ENCODE assay signal across 13 cellular contexts in genomic region chr16:70682239-70683145, GRCh38. TPM values are rescaled to one million over a fixed set of nuclear protein-coding genes. Genes with fewer than 3 reads are reported as not detected.
A peak's percentile ranks its signal among the peaks of the same experiment; 100 is the strongest.
DNase-seq lines count a peak whose midpoint lies in the region; FAIRE-seq and TF ChIP-seq lines count a peak whose summit lies in the region.
"Had no signal": no experiment of that assay in that cellular context is flagged by ENCODE, and none has a peak within 500 bp of the region (broad histone marks: within the 10 kb centered on the region; RNA-seq: fewer than 3 reads in every experiment).

No MANE protein-coding gene starts in this region.

- H3K4me2 ChIP-seq in astrocyte (ENCODE audit: low read length) (peak overlapping the region; percentile 2), skeletal muscle satellite cell (ENCODE audit: low read length) (peak overlapping the region; percentile 100)

- peak; percentile 44 for DNase-seq in ELF-1 (ENCODE audit: low read depth, low spot score)
- DNase-seq in astrocyte (ENCODE audit: low read depth), result no peak
- DNase-seq in kidney, result peak; percentile 53
- DNase-seq in NCI-H526 treated with DMSO at 0.1 percent for 48 hours (lab: John Stamatoyannopoulos, UW), result no peak
- no peak for DNase-seq in activated CD8-positive, alpha-beta memory T cell treated with anti-CD3 and anti-CD28 coated beads for 24 hours
- DNase-seq in MV-4-11 (lab: John Stamatoyannopoulos, UW), result no peak
- no peak for DNase-seq in stimulated activated CD4-positive, alpha-beta T cell treated with anti-CD3 and anti-CD28 coated beads, Interleukin-15, amount 100 ng/mL, for 24 hours
- DNase-seq: NCI-H226 had no signal

- no peak overlapping the region for H2AFZ ChIP-seq in astrocyte (ENCODE audit: low read depth, low read length)

- H3K4me1 ChIP-seq in astrocyte (ENCODE audit: insufficient read depth, low read length), result peaks cover 25% of the 10 kb centered on the region
- peaks cover 3 to 44% of the 10 kb centered on the region in 2 donors for H3K4me1 ChIP-seq in kidney (ENCODE audit: control insufficient read depth in 1 of 2, insufficient read depth in 1 of 2, low read depth in 1 of 2, low read length in 2 of 2)
- H3K4me1 ChIP-seq in skeletal muscle satellite cell (ENCODE audit: control insufficient read depth, insufficient read depth, low read length), result peaks cover 57% of the 10 kb centered on the region

- no peak overlapping the region for H3K27ac Mint-ChIP-seq in astrocyte (ENCODE audit: unreplicated experiment)
- H3K27ac Mint-ChIP-seq: CD8-positive, alpha-beta T cell; natural killer cell treated with Interleukin-12 subunit alpha and Interleukin-12 subunit beta and Interleukin-15 and Interleukin-18, amount 100 ng/mL, for 72 hours had no signal

- no peaks in the 10 kb centered on the region for H3K27me3 Mint-ChIP-seq in astrocyte (ENCODE audit: low read depth, unreplicated experiment)

- H3K36me3 Mint-ChIP-seq in astrocyte (ENCODE audit: low read depth, unreplicated experiment), result peaks cover 4% of the 10 kb centered on the region
- H3K36me3 Mint-ChIP-seq: natural killer cell treated with Interleukin-12 subunit alpha and Interleukin-12 subunit beta and Interleukin-15 and Interleukin-18, amount 100 ng/mL, for 72 hours had no signal

- H3K9me3 Mint-ChIP-seq in astrocyte (ENCODE audit: unreplicated experiment), result no peaks in the 10 kb centered on the region
- H3K9me3 Mint-ChIP-seq: CD8-positive, alpha-beta T cell; IgD-negative memory B cell; natural killer cell treated with Interleukin-12 subunit alpha and Interleukin-12 subunit beta and Interleukin-15 and Interleukin-18, amount 100 ng/mL, for 72 hours had no signal

- peaks cover 59% of the 10 kb centered on the region for H3K79me2 ChIP-seq in astrocyte (ENCODE audit: insufficient read depth, low read length)

- H3K9me3 ChIP-seq in astrocyte (ENCODE audit: insufficient read depth, low read depth, low read length), result no peaks in the 10 kb centered on the region
- H3K9me3 ChIP-seq in kidney (ENCODE audit: control insufficient read depth in 1 of 2, low read length in 2 of 2), result no peaks in the 10 kb centered on the region
- no peaks in the 10 kb centered on the region for H3K9me3 ChIP-seq in skeletal muscle satellite cell (replicated peaks; ENCODE audit: low read length)

- H3K4me3 ChIP-seq in astrocyte (ENCODE audit: insufficient read depth, low read depth, low read length), result no peak overlapping the region
- no peak overlapping the region for H3K4me3 ChIP-seq in kidney (ENCODE audit: low read length in 2 of 2)
- peak overlapping the region; percentile 90 for H3K4me3 ChIP-seq in skeletal muscle satellite cell (ENCODE audit: low read length)
- H3K4me3 ChIP-seq: cardiac muscle cell had no signal

- no peak overlapping the region for H3K27ac ChIP-seq in astrocyte (ENCODE audit: low read depth, low read length)
- peak overlapping the region in 1 of 2 donors; percentile 17 for H3K27ac ChIP-seq in kidney (ENCODE audit: low read depth in 2 of 2, low read length in 2 of 2)
- H3K27ac ChIP-seq: cardiac muscle cell had no signal

- intact Hi-C loops in kidney (cut with DNase I), result no loop called here

- H3K9ac ChIP-seq in astrocyte (ENCODE audit: low read length) (no peak overlapping the region), kidney (ENCODE audit: low read length in 2 of 2) (peak overlapping the region in 1 of 2 donors; percentile 63), skeletal muscle satellite cell (ENCODE audit: low read depth, low read length) (peak overlapping the region; percentile 70)

- H3K4me1 Mint-ChIP-seq in astrocyte (ENCODE audit: low read depth, unreplicated experiment), result peaks cover 6% of the 10 kb centered on the region

- no peaks in the 10 kb centered on the region for H3K27me3 ChIP-seq in astrocyte (ENCODE audit: insufficient read depth, low read length)
- H3K27me3 ChIP-seq in skeletal muscle satellite cell (ENCODE audit: control insufficient read depth, insufficient read depth, low read length), result no peaks in the 10 kb centered on the region
- H3K27me3 ChIP-seq: cardiac muscle cell had no signal

- FAIRE-seq in astrocyte (lab: Jason Lieb, UNC), result no peak
- FAIRE-seq in kidney (lab: Jason Lieb, UNC), result no peak

- peak overlapping the region; percentile 62 for H3K4me3 Mint-ChIP-seq in astrocyte (ENCODE audit: unreplicated experiment)
- H3K4me3 Mint-ChIP-seq: CD8-positive, alpha-beta T cell; IgD-negative memory B cell; natural killer cell treated with Interleukin-12 subunit alpha and Interleukin-12 subunit beta and Interleukin-15 and Interleukin-18, amount 100 ng/mL, for 72 hours had no signal

- TF ChIP-seq CTCF in astrocyte (IDR thresholded peaks at IDR 0.05; ENCODE audit: insufficient read depth, low read depth, low read length) (no peak), kidney (IDR thresholded peaks at IDR 0.05; ENCODE audit: borderline replicate concordance, extremely low read depth, insufficient read depth) (no peak)

- H3K36me3 ChIP-seq in astrocyte (ENCODE audit: insufficient read depth, low read length) (no peaks in the 10 kb centered on the region), kidney (ENCODE audit: control insufficient read depth in 1 of 2, insufficient read depth in 2 of 2, low read length in 2 of 2) (peaks cover 2 to 4% of the 10 kb centered on the region in 2 donors), skeletal muscle satellite cell (ENCODE audit: insufficient read depth, low read length) (peaks cover 44% of the 10 kb centered on the region)

- H4K20me1 ChIP-seq in astrocyte (ENCODE audit: insufficient read depth, low read length), result peaks cover 50% of the 10 kb centered on the region

RNA-seq across cellular contexts. Expression of gene MTSS2, which starts 3.4 kb away (rescaled TPM):
- 31.3 and 38.3 TPM in 2 replicates for total RNA-seq in astrocyte
- 33.0 TPM for total RNA-seq in kidney
- polyA plus RNA-seq in kidney (ENCODE audit: insufficient read depth, low read depth, low replicate concordance), result 19.2 TPM
- total RNA-seq in skeletal muscle satellite cell (2012; rRNA removed), result 17.0 and 25.6 TPM in 2 replicates

RNA-seq across cellular contexts. Expression of gene IL34, which starts 36.1 kb away (rescaled TPM):
- 0.34 and 0.38 TPM in 2 replicates for total RNA-seq in astrocyte
- 7.4 TPM for total RNA-seq in kidney
- polyA plus RNA-seq in kidney (ENCODE audit: insufficient read depth, low read depth, low replicate concordance), result 5.9 TPM
- 0.51 and 1.5 TPM in 2 replicates for total RNA-seq in skeletal muscle satellite cell (2012; rRNA removed)
- total RNA-seq: cardiac muscle cell had no signal
- polyA plus RNA-seq: cardiac muscle cell, IgD-negative memory B cell had no signal

Comparison
In these comparisons a context has a peak if more than half of its experiments do, and no peak if none do; other contexts are left out.
1. DNase-seq: peak in ELF-1 (single experiment) and kidney (single experiment); none in astrocyte (single experiment), NCI-H526 treated with DMSO at 0.1 percent for 48 hours (single experiment), activated CD8-positive, alpha-beta memory T cell treated with anti-CD3 and anti-CD28 coated beads for 24 hours (single experiment), MV-4-11 (single experiment) and stimulated activated CD4-positive, alpha-beta T cell treated with anti-CD3 and anti-CD28 coated beads, Interleukin-15, amount 100 ng/mL, for 24 hours (single experiment).